Comparison of ENCODE assay signal across 20 cellular contexts in genomic region chr3:15693340-15693739, GRCh38.
DNase-seq lines count a peak whose midpoint lies in the region; ATAC-seq lines count a peak whose summit lies in the region.
"Had no signal": no experiment of that assay in that cellular context is flagged by ENCODE, and none has a peak within 500 bp of the region (broad histone marks: within the 10 kb centered on the region; RNA-seq: fewer than 3 reads in every experiment).

No MANE protein-coding gene starts in this region.

- ATAC-seq in GM18867 (IDR thresholded peaks at IDR 0.05; ENCODE audit: unreplicated experiment) (peak; percentile 44), GM18873 (IDR thresholded peaks at IDR 0.05; ENCODE audit: low FRiP score, unreplicated experiment) (no peak), GM19463 (IDR thresholded peaks at IDR 0.05; ENCODE audit: unreplicated experiment) (no peak)
- ATAC-seq in activated T-helper 17 cell treated with anti-CD3 and anti-CD28 coated beads, Interleukin-2, amount 50 U/mL, for 72 hours (replicated peaks): no peak
- ATAC-seq: naive thymus-derived CD4-positive, alpha-beta T cell; stimulated activated naive CD8-positive, alpha-beta T cell treated with anti-CD3 and anti-CD28 coated beads, Interleukin-15, amount 100 ng/mL, for 72 hours; upper lobe of right lung had no signal

- H3K4me3 Mint-ChIP-seq in activated T-helper 17 cell treated with anti-CD3 and anti-CD28 coated beads, Interleukin-2, amount 50 U/mL, for 72 hours: no peak overlapping the region
- H3K4me3 Mint-ChIP-seq in activated naive CD4-positive, alpha-beta T cell treated with anti-CD3 and anti-CD28 coated beads, Interleukin-2, amount 10 ng/mL, durations not matched to agents 7 days and 5 days: no peak overlapping the region
- H3K4me3 Mint-ChIP-seq: activated naive CD4-positive, alpha-beta T cell treated with anti-CD3 and anti-CD28 coated beads for 36 hours; naive thymus-derived CD4-positive, alpha-beta T cell; stimulated activated naive CD8-positive, alpha-beta T cell treated with anti-CD3 and anti-CD28 coated beads, Interleukin-15, amount 100 ng/mL, for 72 hours had no signal

- DNase-seq in ACHN (peak; percentile 14), glomerular visceral epithelial cell (ENCODE audit: extremely low spot score) (peak; percentile 11)
- no peak for DNase-seq in activated naive CD4-positive, alpha-beta T cell treated with anti-CD3 and anti-CD28 coated beads, Interleukin-2, amount 10 ng/mL, durations not matched to agents 7 days and 5 days
- no peak for DNase-seq in stimulated activated CD4-positive, alpha-beta T cell treated with anti-CD3 and anti-CD28 coated beads, Interleukin-4, amount 100 ng/mL, for 1 hour
- DNase-seq: activated CD4-positive, alpha-beta T cell treated with anti-CD3 and anti-CD28 coated beads, Interleukin-2, amount 50 U/mL, for 1 hour; activated naive CD4-positive, alpha-beta T cell treated with anti-CD3 and anti-CD28 coated beads for 36 hours; activated T-cell treated with anti-CD3 and anti-CD28 coated beads for 4 hours; Caco-2; cortex of kidney; GF-D8; head of caudate nucleus; mammary epithelial cell; naive thymus-derived CD4-positive, alpha-beta T cell; NCI-H1092; stimulated activated naive CD8-positive, alpha-beta T cell treated with anti-CD3 and anti-CD28 coated beads, Interleukin-15, amount 100 ng/mL, for 72 hours; upper lobe of right lung had no signal

- CTCF ChIA-PET in activated naive CD4-positive, alpha-beta T cell treated with anti-CD3 and anti-CD28 coated beads, Interleukin-2, amount 10 ng/mL, durations not matched to agents 7 days and 5 days (lab: Charles Lee): no interaction called here

- no peaks in the 10 kb centered on the region for H3K9me3 Mint-ChIP-seq in activated T-helper 17 cell treated with anti-CD3 and anti-CD28 coated beads, Interleukin-2, amount 50 U/mL, for 72 hours
- no peaks in the 10 kb centered on the region for H3K9me3 Mint-ChIP-seq in activated naive CD4-positive, alpha-beta T cell treated with anti-CD3 and anti-CD28 coated beads, Interleukin-2, amount 10 ng/mL, durations not matched to agents 7 days and 5 days
- H3K9me3 Mint-ChIP-seq: activated naive CD4-positive, alpha-beta T cell treated with anti-CD3 and anti-CD28 coated beads for 36 hours; naive thymus-derived CD4-positive, alpha-beta T cell; stimulated activated naive CD8-positive, alpha-beta T cell treated with anti-CD3 and anti-CD28 coated beads, Interleukin-15, amount 100 ng/mL, for 72 hours had no signal

- peak overlapping the region; percentile 51 for H3K27ac Mint-ChIP-seq in activated T-helper 17 cell treated with anti-CD3 and anti-CD28 coated beads, Interleukin-2, amount 50 U/mL, for 72 hours
- no peak overlapping the region for H3K27ac Mint-ChIP-seq in activated naive CD4-positive, alpha-beta T cell treated with anti-CD3 and anti-CD28 coated beads, Interleukin-2, amount 10 ng/mL, durations not matched to agents 7 days and 5 days
- H3K27ac Mint-ChIP-seq: activated naive CD4-positive, alpha-beta T cell treated with anti-CD3 and anti-CD28 coated beads for 36 hours; naive thymus-derived CD4-positive, alpha-beta T cell; stimulated activated naive CD8-positive, alpha-beta T cell treated with anti-CD3 and anti-CD28 coated beads, Interleukin-15, amount 100 ng/mL, for 72 hours had no signal

- peaks cover 92% of the 10 kb centered on the region for H3K36me3 Mint-ChIP-seq in activated T-helper 17 cell treated with anti-CD3 and anti-CD28 coated beads, Interleukin-2, amount 50 U/mL, for 72 hours (ENCODE audit: low read depth)
- peaks cover 40% of the 10 kb centered on the region for H3K36me3 Mint-ChIP-seq in activated naive CD4-positive, alpha-beta T cell treated with anti-CD3 and anti-CD28 coated beads, Interleukin-2, amount 10 ng/mL, durations not matched to agents 7 days and 5 days

- H3K27me3 Mint-ChIP-seq in activated T-helper 17 cell treated with anti-CD3 and anti-CD28 coated beads, Interleukin-2, amount 50 U/mL, for 72 hours: no peaks in the 10 kb centered on the region
- no peaks in the 10 kb centered on the region for H3K27me3 Mint-ChIP-seq in activated naive CD4-positive, alpha-beta T cell treated with anti-CD3 and anti-CD28 coated beads, Interleukin-2, amount 10 ng/mL, durations not matched to agents 7 days and 5 days
- H3K27me3 Mint-ChIP-seq: naive thymus-derived CD4-positive, alpha-beta T cell; stimulated activated naive CD8-positive, alpha-beta T cell treated with anti-CD3 and anti-CD28 coated beads, Interleukin-15, amount 100 ng/mL, for 72 hours had no signal

- H3K4me1 Mint-ChIP-seq in activated T-helper 17 cell treated with anti-CD3 and anti-CD28 coated beads, Interleukin-2, amount 50 U/mL, for 72 hours: no peaks in the 10 kb centered on the region
- no peaks in the 10 kb centered on the region for H3K4me1 Mint-ChIP-seq in activated naive CD4-positive, alpha-beta T cell treated with anti-CD3 and anti-CD28 coated beads, Interleukin-2, amount 10 ng/mL, durations not matched to agents 7 days and 5 days
- H3K4me1 Mint-ChIP-seq: stimulated activated naive CD8-positive, alpha-beta T cell treated with anti-CD3 and anti-CD28 coated beads, Interleukin-15, amount 100 ng/mL, for 72 hours had no signal

- in situ Hi-C loops in ACHN (cut with HindIII; ENCODE audit: low pct_ligation_motif_present, low pct_unique_long_range_greater_than_20kb, low sequenced_read_pairs): no loop called here

Comparison
In these comparisons a context has a peak if more than half of its experiments do, and no peak if none do; other contexts are left out.
1. DNase-seq: peak in ACHN (single experiment) and glomerular visceral epithelial cell (single experiment); none in activated naive CD4-positive, alpha-beta T cell treated with anti-CD3 and anti-CD28 coated beads, Interleukin-2, amount 10 ng/mL, durations not matched to agents 7 days and 5 days (single experiment) and stimulated activated CD4-positive, alpha-beta T cell treated with anti-CD3 and anti-CD28 coated beads, Interleukin-4, amount 100 ng/mL, for 1 hour (single experiment).